32 cellular contexts compared by ENCODE assay signal in genomic region chr22:25969901-25970300, GRCh38.
"Had no signal": no experiment of that assay in that cellular context is flagged by ENCODE, and none has a peak within 500 bp of the region (broad histone marks: within the 10 kb centered on the region; RNA-seq: fewer than 3 reads in every experiment).

No MANE protein-coding gene starts in this region.

- H3K27me3 ChIP-seq: brain microvascular endothelial cell, gastrocnemius medialis had no signal

- H3K9me3 Mint-ChIP-seq: activated CD4-positive, alpha-beta T cell treated with anti-CD3 and anti-CD28 coated beads, Interleukin-2, amount 10 ng/mL, durations not matched to agents 7 days and 5 days; activated T-cell treated with anti-CD3 and anti-CD28 coated beads, Interleukin-2, amount 50 U/mL, for 24 hours; activated T-helper 17 cell treated with anti-CD3 and anti-CD28 coated beads, Interleukin-2, amount 50 U/mL, for 72 hours; effector memory CD8-positive, alpha-beta T cell; mesothelial cell of epicardium; naive thymus-derived CD8-positive, alpha-beta T cell; stimulated activated memory B cell treated with anti-CD40 and anti-IgM and Interleukin-4, amounts not matched to agents 10 μg/mL and 1 μg/mL and 100 μg/mL, for 72 hours; stimulated activated naive CD8-positive, alpha-beta T cell treated with anti-CD3 and anti-CD28 coated beads, Interleukin-15, amount 100 ng/mL, for 72 hours had no signal

- H3K4me1 Mint-ChIP-seq: activated T-helper 17 cell treated with anti-CD3 and anti-CD28 coated beads, Interleukin-2, amount 50 U/mL, for 72 hours; stimulated activated memory B cell treated with anti-CD40 and anti-IgM and Interleukin-4, amounts not matched to agents 10 μg/mL and 1 μg/mL and 100 μg/mL, for 72 hours had no signal

- H3K4me3 ChIP-seq: coronary artery, gastrocnemius medialis, hepatocyte, sigmoid colon had no signal

- H3K9me3 ChIP-seq: gastrocnemius medialis, sigmoid colon had no signal

- FAIRE-seq: astrocyte, keratinocyte, small intestine had no signal

- H3K36me3 Mint-ChIP-seq: mesothelial cell of epicardium; naive thymus-derived CD8-positive, alpha-beta T cell; stimulated activated memory B cell treated with anti-CD40 and anti-IgM and Interleukin-4, amounts not matched to agents 10 μg/mL and 1 μg/mL and 100 μg/mL, for 72 hours; type B pancreatic cell; WTC11 had no signal

- H2AFZ ChIP-seq: hepatocyte had no signal

- H3K79me2 ChIP-seq: hepatocyte had no signal

- H3K4me3 Mint-ChIP-seq: activated CD4-positive, alpha-beta memory T cell treated with anti-CD3 and anti-CD28 coated beads, Interleukin-2, amount 10 ng/mL, durations not matched to agents 7 days and 5 days; activated CD4-positive, alpha-beta T cell treated with anti-CD3 and anti-CD28 coated beads, Interleukin-2, amount 10 ng/mL, durations not matched to agents 7 days and 5 days; activated T-cell treated with anti-CD3 and anti-CD28 coated beads, Interleukin-2, amount 50 U/mL, for 24 hours; activated T-helper 17 cell treated with anti-CD3 and anti-CD28 coated beads, Interleukin-2, amount 50 U/mL, for 72 hours; effector memory CD8-positive, alpha-beta T cell; mesothelial cell of epicardium; naive thymus-derived CD8-positive, alpha-beta T cell; stimulated activated memory B cell treated with anti-CD40 and anti-IgM and Interleukin-4, amounts not matched to agents 10 μg/mL and 1 μg/mL and 100 μg/mL, for 72 hours; stimulated activated naive CD8-positive, alpha-beta T cell treated with anti-CD3 and anti-CD28 coated beads, Interleukin-15, amount 100 ng/mL, for 72 hours; type B pancreatic cell; WTC11 had no signal

- H3K27ac Mint-ChIP-seq: activated CD4-positive, alpha-beta memory T cell treated with anti-CD3 and anti-CD28 coated beads, Interleukin-2, amount 10 ng/mL, durations not matched to agents 7 days and 5 days; activated CD4-positive, alpha-beta T cell treated with anti-CD3 and anti-CD28 coated beads, Interleukin-2, amount 10 ng/mL, durations not matched to agents 7 days and 5 days; activated T-cell treated with anti-CD3 and anti-CD28 coated beads, Interleukin-2, amount 50 U/mL, for 24 hours; activated T-helper 17 cell treated with anti-CD3 and anti-CD28 coated beads, Interleukin-2, amount 50 U/mL, for 72 hours; effector memory CD8-positive, alpha-beta T cell; mesothelial cell of epicardium; naive thymus-derived CD8-positive, alpha-beta T cell; stimulated activated memory B cell treated with anti-CD40 and anti-IgM and Interleukin-4, amounts not matched to agents 10 μg/mL and 1 μg/mL and 100 μg/mL, for 72 hours; stimulated activated naive CD8-positive, alpha-beta T cell treated with anti-CD3 and anti-CD28 coated beads, Interleukin-15, amount 100 ng/mL, for 72 hours; type B pancreatic cell; WTC11 had no signal

- H3K4me2 ChIP-seq: hepatocyte had no signal

- H3K27ac ChIP-seq: brain microvascular endothelial cell, coronary artery, dorsolateral prefrontal cortex, hepatocyte, sigmoid colon had no signal

- H3K36me3 ChIP-seq: brain microvascular endothelial cell, sigmoid colon had no signal

- DNase-seq: activated CD4-positive, alpha-beta memory T cell treated with anti-CD3 and anti-CD28 coated beads, Interleukin-2, amount 10 ng/mL, durations not matched to agents 7 days and 5 days; activated CD4-positive, alpha-beta T cell treated with anti-CD3 and anti-CD28 coated beads for 1 hour; activated CD4-positive, alpha-beta T cell treated with anti-CD3 and anti-CD28 coated beads, Interleukin-2, amount 10 ng/mL, durations not matched to agents 7 days and 5 days; activated CD8-positive, alpha-beta memory T cell treated with anti-CD3 and anti-CD28 coated beads, Interleukin-2, amount 50 U/mL, for 48 hours; activated gamma-delta T cell treated with Interleukin-2 at 50 U/mL for 16 hours; activated naive CD4-positive, alpha-beta T cell treated with anti-CD3 and anti-CD28 coated beads, Interleukin-2, amount 50 U/mL, for 16 hours; activated T-cell treated with anti-CD3 and anti-CD28 coated beads, Interleukin-2, amount 50 U/mL, for 24 hours; amniotic stem cell; brain microvascular endothelial cell; effector memory CD8-positive, alpha-beta T cell; erythroblast; glutamatergic neuron; mammary epithelial cell; naive thymus-derived CD8-positive, alpha-beta T cell; sigmoid colon; small intestine; stimulated activated CD4-positive, alpha-beta T cell treated with anti-CD3 and anti-CD28 coated beads, Interleukin-1b, Interleukin-23, amount 100 ng/mL, for 48 hours; stimulated activated CD4-positive, alpha-beta T cell treated with anti-CD3 and anti-CD28 coated beads, Interleukin-4, amount 100 ng/mL, for 4 hours; stimulated activated CD8-positive, alpha-beta memory T cell treated with anti-CD3 and anti-CD28 coated beads, Interleukin-4, amount 100 ng/mL, for 48 hours; stimulated activated naive CD8-positive, alpha-beta T cell treated with anti-CD3 and anti-CD28 coated beads, Interleukin-15, amount 100 ng/mL, for 72 hours; T-helper 2 cell had no signal

- H3K4me1 ChIP-seq: gastrocnemius medialis, sigmoid colon had no signal
